ENCODE assay signal across 8 cellular contexts in the genomic region with DNA sequence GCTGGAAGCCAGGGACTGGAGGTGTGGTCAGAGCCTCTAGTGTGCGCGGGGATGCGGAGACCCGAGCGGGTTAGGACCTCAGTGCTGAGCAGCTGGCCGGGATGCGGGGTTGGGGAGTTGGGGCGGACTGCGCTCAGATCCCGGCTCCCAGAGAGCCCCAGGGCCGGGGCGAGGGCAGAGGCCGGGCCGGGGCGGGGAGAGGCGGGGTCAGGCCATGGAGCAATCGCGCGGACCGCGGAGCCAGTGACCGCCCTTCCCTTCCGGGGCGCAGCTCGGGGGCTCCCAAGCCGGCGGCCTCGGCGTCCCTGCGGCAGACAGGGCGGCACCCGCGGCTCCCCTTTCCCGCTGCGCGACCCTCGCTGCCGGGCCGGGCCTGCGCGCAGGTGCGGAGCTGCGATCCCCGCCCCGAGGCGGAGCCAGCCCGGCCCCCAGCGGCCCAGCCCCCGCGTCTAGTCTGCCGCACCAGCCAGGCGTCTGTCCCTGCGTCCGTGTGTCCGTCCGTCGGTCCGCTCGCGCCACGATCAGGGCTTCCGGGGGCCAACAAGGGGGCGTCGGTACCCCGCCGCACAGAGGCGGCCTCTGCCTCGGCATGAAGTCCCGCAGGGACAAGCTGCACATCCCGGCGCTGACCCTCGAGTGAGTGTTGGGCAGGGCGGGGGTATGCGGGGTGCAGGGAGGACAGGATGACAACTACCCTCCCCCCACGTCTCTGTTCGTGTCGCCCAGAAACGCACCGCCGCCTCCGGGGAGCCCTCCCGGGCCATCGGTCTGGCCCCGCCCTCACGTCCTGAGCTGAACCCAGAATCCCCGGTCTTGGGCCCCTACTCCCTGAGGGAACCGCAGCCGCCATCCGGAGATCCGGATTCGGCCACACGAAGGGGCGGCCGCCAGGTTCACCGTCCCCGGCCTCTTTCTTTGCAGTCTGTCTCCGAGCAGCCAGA. TPM values are rescaled to one million over a fixed set of nuclear protein-coding genes. Genes with fewer than 3 reads are reported as not detected.
A peak's percentile ranks its signal among the peaks of the same experiment; 100 is the strongest.
DNase-seq lines count a peak whose midpoint lies in the region; ATAC-seq and TF ChIP-seq lines count a peak whose summit lies in the region.

No MANE protein-coding gene starts in this region.

- H3K27ac ChIP-seq in SJSA1 (no peak overlapping the region), mammary epithelial cell (ENCODE audit: insufficient read depth, low read depth, low read length) (no peak overlapping the region), layer of hippocampus (ENCODE audit: low read depth, low read length) (peak overlapping the region; percentile 77)

- H3K36me3 ChIP-seq in SJSA1 (no peaks in the 10 kb centered on the region), mammary epithelial cell (ENCODE audit: insufficient read depth, low read length) (no peaks in the 10 kb centered on the region)

- H3K4me3 ChIP-seq in SJSA1 (peak overlapping the region; percentile 60), mammary epithelial cell (replicated peaks in 1 of 3; ENCODE audit: insufficient read depth in 1 of 3, low read depth in 2 of 3, low read length in 3 of 3) (peak overlapping the region; percentile 63 to 71 (median 70))

- in situ Hi-C loops in mammary epithelial cell (cut with MboI; ENCODE audit: low sequenced_read_pairs in 2 of 2) = loop anchor here (10.0 kb wide), 2 partner anchors 55 to 145 kb away; a partner anchor contains a TSS

- H3K27me3 ChIP-seq in SJSA1 (replicated peaks) = no peaks in the 10 kb centered on the region
- H3K27me3 ChIP-seq in mammary epithelial cell (ENCODE audit: insufficient read depth, low read length) = no peaks in the 10 kb centered on the region
- no peaks in the 10 kb centered on the region for H3K27me3 ChIP-seq in layer of hippocampus (ENCODE audit: control insufficient read depth, insufficient read depth, low read length)

- H3K4me2 ChIP-seq in mammary epithelial cell (ENCODE audit: insufficient read depth, low read depth, low read length) = peak overlapping the region; percentile 97

- 0% methylated on average over 2 of the region's 97 CpGs for WGBS in mammary epithelial cell (ENCODE audit: low coverage, missing lambda C conversion rate)

- H2AFZ ChIP-seq in mammary epithelial cell (ENCODE audit: low read depth, low read length) = peak overlapping the region; percentile 88

- dilution Hi-C loops in mammary epithelial cell (cut with HindIII; ENCODE audit: low sequenced_read_pairs) = no loop called here

- peak; percentile 84 for DNase-seq in activated effector memory CD4-positive, alpha-beta T cell treated with anti-CD3 and anti-CD28 coated beads, Interleukin-2, amount 50 U/mL, for 16 hours
- DNase-seq in activated effector memory CD4-positive, alpha-beta T cell treated with Interleukin-2 at 50 U/mL for 16 hours = no peak
- DNase-seq in SJSA1 (ENCODE audit: low read depth in 1 of 2, low spot score in 2 of 2) (no peak), mammary epithelial cell (no peak), NCI-H2081 treated with DMSO at 0.1 percent for 48 hours (lab: John Stamatoyannopoulos, UW) (no peak)
- DNase-seq in stimulated activated CD4-positive, alpha-beta T cell treated with anti-CD3 and anti-CD28 coated beads, Interleukin-4, amount 100 ng/mL, for 1 hour = peak; percentile 68

- no TSS peak for BruUV-seq in mammary epithelial cell (replicated peaks; lab: Mats Ljungman, UMichigan)

- intact Hi-C loops in mammary epithelial cell (cut with micrococcal nuclease) = loop anchor here (5.0 kb wide), 1 partner anchor 103 kb away; the partner anchor contains the start of gene ARRDC2

- no peaks in the 10 kb centered on the region for H3K79me2 ChIP-seq in mammary epithelial cell (ENCODE audit: insufficient read depth, low read length)

- no peaks in the 10 kb centered on the region for H4K20me1 ChIP-seq in mammary epithelial cell (ENCODE audit: insufficient read depth, low read length)

- H3K9ac ChIP-seq in mammary epithelial cell (ENCODE audit: insufficient read depth, low read length) = no peak overlapping the region

- CTCF ChIA-PET in mammary epithelial cell (lab: Charles Lee; ENCODE audit: low non-redundant PET) = no interaction called here

- H3K4me1 ChIP-seq in SJSA1 (replicated peaks) = peaks cover 12% of the 10 kb centered on the region
- H3K4me1 ChIP-seq in mammary epithelial cell (ENCODE audit: insufficient read depth, low read length) = peaks cover 9% of the 10 kb centered on the region

- no peak for TF ChIP-seq CTCF in mammary epithelial cell (conservative IDR thresholded peaks at IDR 0.05 in 1 of 2, IDR thresholded peaks at IDR 0.05 in 1 of 2; ENCODE audit: extremely low read depth in 1 of 2, insufficient read depth in 1 of 2, low read depth in 1 of 2, low read length in 2 of 2)

- H3K9me3 ChIP-seq in SJSA1 (replicated peaks) (no peaks in the 10 kb centered on the region), mammary epithelial cell (replicated peaks; ENCODE audit: insufficient read depth, low read length) (no peaks in the 10 kb centered on the region)

- no peak for ATAC-seq in HG02938 (IDR thresholded peaks at IDR 0.05; ENCODE audit: unreplicated experiment)

RNA-seq across cellular contexts. Expression of gene MAST3, which starts 12.4 kb away (rescaled TPM):
- total RNA-seq in SJSA1 (2014; rRNA removed; shearing (Covaris generic)) = 1.2 and 2.3 TPM in 2 replicates
- total RNA-seq in mammary epithelial cell = 1 to 10 TPM; 3.8 to 7.0 TPM
- polyA plus RNA-seq in mammary epithelial cell = 2.3 TPM
- 8.9 TPM for polyA minus RNA-seq in mammary epithelial cell

RNA-seq across cellular contexts. Expression of gene IL12RB1, which starts 23.3 kb away (rescaled TPM):
- total RNA-seq in SJSA1 (2014; rRNA removed; shearing (Covaris generic)) = 0.21 TPM in 1 of 2 replicates, not detected in the other
- total RNA-seq in mammary epithelial cell = not detected
- polyA plus RNA-seq in mammary epithelial cell = 0.03 TPM
- not detected for polyA minus RNA-seq in mammary epithelial cell

RNA-seq across cellular contexts. Expression of gene PIK3R2, which starts 43.0 kb away (rescaled TPM):
- total RNA-seq in SJSA1 (2014; rRNA removed; shearing (Covaris generic)) = 24.2 and 35.0 TPM in 2 replicates
- total RNA-seq in mammary epithelial cell = 10 to 100 TPM; 37.2 to 49.7 TPM
- polyA plus RNA-seq in mammary epithelial cell = 22.5 TPM
- polyA minus RNA-seq in mammary epithelial cell = 13.3 TPM

Comparison
In these comparisons a context has a peak if more than half of its experiments do, and no peak if none do; other contexts are left out.
1. DNase-seq: peak in activated effector memory CD4-positive, alpha-beta T cell treated with anti-CD3 and anti-CD28 coated beads, Interleukin-2, amount 50 U/mL, for 16 hours (single experiment) and stimulated activated CD4-positive, alpha-beta T cell treated with anti-CD3 and anti-CD28 coated beads, Interleukin-4, amount 100 ng/mL, for 1 hour (single experiment); none in activated effector memory CD4-positive, alpha-beta T cell treated with Interleukin-2 at 50 U/mL for 16 hours (single experiment), SJSA1 (0 of 2), mammary epithelial cell (single experiment) and NCI-H2081 treated with DMSO at 0.1 percent for 48 hours (single experiment).